Comparison of ENCODE assay signal across 9 cellular contexts in the genomic region with DNA sequence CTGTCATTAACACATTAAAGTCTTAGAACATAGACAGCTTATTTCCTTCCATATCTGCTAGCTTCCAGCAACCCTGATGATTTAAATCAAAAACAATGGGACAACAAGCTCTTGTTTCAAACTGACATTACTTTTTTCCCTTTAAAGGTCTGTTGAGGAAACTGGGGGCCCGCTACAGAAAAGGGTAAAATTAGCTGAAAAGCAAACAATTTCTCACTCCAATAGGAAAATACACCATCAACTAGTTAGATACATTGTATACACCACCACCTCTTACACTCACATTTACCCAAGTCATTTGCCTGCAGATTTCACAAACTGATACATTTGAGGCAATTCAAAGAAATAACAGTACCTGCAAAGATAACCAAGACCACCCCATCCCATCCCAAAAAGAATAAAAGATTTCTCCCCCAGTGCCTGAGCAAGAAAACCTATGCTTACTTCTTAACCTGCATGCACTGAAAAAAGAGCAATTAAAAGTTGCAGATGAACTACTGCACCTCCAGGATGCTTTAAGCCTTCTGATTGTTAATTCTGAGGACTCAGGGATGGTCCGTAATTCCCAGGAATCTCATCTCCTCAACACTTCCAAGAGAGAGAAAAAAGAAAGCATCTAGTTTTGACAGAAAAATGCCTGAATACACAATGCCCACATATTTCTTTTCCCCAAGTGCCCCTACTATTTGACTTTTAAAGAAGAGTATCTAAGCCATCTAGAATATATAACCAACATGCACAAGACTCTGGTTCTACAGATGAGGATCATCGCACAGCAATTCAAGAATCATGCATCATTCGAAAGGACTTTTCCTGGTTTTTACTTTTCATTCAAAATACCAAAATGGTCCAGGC. TPM values are rescaled to one million over a fixed set of nuclear protein-coding genes. Genes with fewer than 3 reads are reported as not detected.
DNase-seq lines count a peak whose midpoint lies in the region; ATAC-seq, FAIRE-seq and TF ChIP-seq lines count a peak whose summit lies in the region.
"Had no signal": no experiment of that assay in that cellular context is flagged by ENCODE, and none has a peak within 500 bp of the region (broad histone marks: within the 10 kb centered on the region; RNA-seq: fewer than 3 reads in every experiment).

No MANE protein-coding gene starts in this region.

- no peak overlapping the region for H3K4me3 ChIP-seq in A549
- H3K4me3 ChIP-seq in LNCaP clone FGC (ENCODE audit: low read depth, low read length): peak overlapping the region; percentile 33
- H3K4me3 ChIP-seq in H1 (ENCODE audit: extremely low read depth in 1 of 4, insufficient read depth in 2 of 4, low read depth in 3 of 4, low read length in 4 of 4): peak overlapping the region in 1 of 4 experiments; percentile 29; a peak in 1 of 8 replicates
- peak overlapping the region; percentile 58 for H3K4me3 ChIP-seq in neural cell (ENCODE audit: low read length)
- no peak overlapping the region for H3K4me3 ChIP-seq in lower leg skin (ENCODE audit: low read depth, poor library complexity, severe bottlenecking)

- no peaks in the 10 kb centered on the region; the same call in 1 of the 2 replicates for H3K23me2 ChIP-seq in H1 (ENCODE audit: low read depth, low read length)

- no peak overlapping the region for H4K91ac ChIP-seq in H1 (replicated peaks; ENCODE audit: insufficient read length, low read length)

- H2BK5ac ChIP-seq in H1 (ENCODE audit: low read depth, low read length): peak overlapping the region; percentile 22; the same call in 1 of the 2 replicates

- H2AFZ ChIP-seq in H1 (ENCODE audit: low read length) (no peak overlapping the region), neural cell (ENCODE audit: low read depth, low read length) (no peak overlapping the region)

- H3K9ac ChIP-seq in H1 (replicated peaks in 1 of 4; ENCODE audit: extremely low read depth in 1 of 4, low read depth in 3 of 4, low read length in 3 of 4) (no peak overlapping the region), neural cell (ENCODE audit: low read length) (peak overlapping the region; percentile 49)

- H3K27ac ChIP-seq in A549: peak overlapping the region; percentile 100
- peak overlapping the region; percentile 88 for H3K27ac ChIP-seq in H1 (ENCODE audit: low read depth, low read length)
- H3K27ac ChIP-seq in neural cell (ENCODE audit: low read length): peak overlapping the region; percentile 60

- H2BK15ac ChIP-seq in H1 (ENCODE audit: low read length): no peak overlapping the region

- H4K8ac ChIP-seq in H1 (ENCODE audit: extremely low read depth, insufficient read depth, low read length): no peak overlapping the region

- H2AK5ac ChIP-seq in H1 (ENCODE audit: low read depth, low read length): no peak overlapping the region

- intact Hi-C loops in lower leg skin (cut with DNase I; ENCODE audit: low total_unique reads): no loop called here

- TF ChIP-seq POLR2A in A549 (IDR thresholded peaks at IDR 0.05; ENCODE audit: low read length) (no peak), H1 (IDR thresholded peaks at IDR 0.05; ENCODE audit: control extremely low read depth in 1 of 2, low read depth in 2 of 2, low read length in 2 of 2) (no peak), lower leg skin (IDR thresholded peaks at IDR 0.05) (no peak)

- H3K27me3 ChIP-seq in H1 (replicated peaks in 1 of 4; ENCODE audit: control insufficient read depth in 3 of 4, extremely low read depth in 1 of 4, insufficient read depth in 3 of 4, low read length in 3 of 4): no peaks in the 10 kb centered on the region
- no peaks in the 10 kb centered on the region for H3K27me3 ChIP-seq in neural cell (ENCODE audit: insufficient read depth, low read depth, low read length)

- no peak for TF ChIP-seq EP300 in A549 (IDR thresholded peaks at IDR 0.05)
- TF ChIP-seq EP300 in H1 (IDR thresholded peaks at IDR 0.05; ENCODE audit: borderline replicate concordance in 1 of 2, low read depth in 2 of 2, low read length in 2 of 2): no peak
- no peak for TF ChIP-seq EP300 in neural cell (conservative IDR thresholded peaks at IDR 0.05; ENCODE audit: poor library complexity, severe bottlenecking)

- peak overlapping the region; percentile 23 for H2BK120ac ChIP-seq in H1 (replicated peaks; ENCODE audit: low read depth, low read length)

- no peaks in the 10 kb centered on the region for H3K9me2 ChIP-seq in neural cell (ENCODE audit: insufficient read depth, low read length)

- CTCF ChIA-PET in A549 (lab: Yijun Ruan, JAX) (interaction anchor here (0.9 to 14.5 kb wide), 4 partner anchors 19 to 77 kb away, joined by 3 to 137 read pairs (median 12); no protein-coding TSS in a partner anchor), H1 (lab: Charles Lee; ENCODE audit: partially characterized antibody) (interaction anchor here (1.3 to 2.8 kb wide), 3 partner anchors 11 to 33 kb away, joined by 5 to 13 read pairs (median 6); no protein-coding TSS in a partner anchor)

- peak overlapping the region; percentile 73 for H4K5ac ChIP-seq in H1 (ENCODE audit: insufficient read length, low read depth, low read length)

- peaks cover 8% of the 10 kb centered on the region for H3K79me1 ChIP-seq in H1 (ENCODE audit: low read depth, low read length)

- no peaks in the 10 kb centered on the region for H4K20me1 ChIP-seq in H1 (replicated peaks in 1 of 2; ENCODE audit: control insufficient read depth in 1 of 2, insufficient read depth in 2 of 2, low read length in 2 of 2)
- H4K20me1 ChIP-seq in neural cell (ENCODE audit: insufficient read depth): no peaks in the 10 kb centered on the region

- H3K18ac ChIP-seq in H1 (ENCODE audit: extremely low read depth, low read length): peak overlapping the region; percentile 36; the same call in 1 of the 2 replicates

- ATAC-seq in A549: no peak

- H3K36me3 ChIP-seq in H1 (ENCODE audit: control insufficient read depth in 2 of 4, insufficient read depth in 4 of 4, low read length in 3 of 4) (peaks cover 0 to 34% (median 0%) of the 10 kb centered on the region in 4 experiments; a peak in 3 of 8 replicates), neural cell (ENCODE audit: insufficient read depth, low read length) (no peaks in the 10 kb centered on the region)

- H3K9me3 ChIP-seq in A549 (no peaks in the 10 kb centered on the region), H1 (ENCODE audit: insufficient read depth in 2 of 2, low read depth in 1 of 2, low read length in 1 of 2) (no peaks in the 10 kb centered on the region), neural cell (ENCODE audit: low read length) (no peaks in the 10 kb centered on the region)

- no peak overlapping the region for H2BK12ac ChIP-seq in H1 (ENCODE audit: low read depth, low read length)

- H3K79me2 ChIP-seq in H1 (ENCODE audit: control insufficient read depth in 1 of 2, insufficient read depth in 2 of 2, low read length in 2 of 2): peaks cover 56 to 100% of the 10 kb centered on the region in 2 experiments
- H3K79me2 ChIP-seq in neural cell (replicated peaks; ENCODE audit: insufficient read depth, low read length): peaks cover 69% of the 10 kb centered on the region

- TF ChIP-seq RAD21 in A549 (conservative IDR thresholded peaks at IDR 0.05 in 1 of 2, IDR thresholded peaks at IDR 0.05 in 1 of 2) (no peak), H1 (IDR thresholded peaks at IDR 0.05 in 1 of 2, conservative IDR thresholded peaks at IDR 0.05 in 1 of 2; ENCODE audit: low read depth in 2 of 2, low read length in 2 of 2) (no peak), neural cell (conservative IDR thresholded peaks at IDR 0.05) (no peak)

- DNase-seq in A549 (ENCODE audit: low read depth in 1 of 2, low spot score in 1 of 2) (no peak), LNCaP clone FGC (ENCODE audit: low read depth) (no peak), H1 (ENCODE audit: low read depth in 1 of 2, low spot score in 2 of 2) (no peak), NOMO-1 treated with DMSO at 0.1 percent for 48 hours (lab: John Stamatoyannopoulos, UW; ENCODE audit: unreplicated experiment) (no peak), lower leg skin (ENCODE audit: low spot score in 2 of 2) (no peak), NCI-H526 treated with DMSO at 0.1 percent for 48 hours (lab: John Stamatoyannopoulos, UW) (no peak), OCI-M2 (lab: John Stamatoyannopoulos, UW; ENCODE audit: unreplicated experiment) (no peak)
- DNase-seq: Calu3 had no signal

- H3K56ac ChIP-seq in H1 (replicated peaks; ENCODE audit: insufficient read length, low read depth, low read length): no peak overlapping the region

- FAIRE-seq in A549 (lab: Jason Lieb, UNC) (no peak), H1 (lab: Jason Lieb, UNC) (no peak)

- H3K14ac ChIP-seq in H1 (ENCODE audit: insufficient read length): no peak overlapping the region

- POLR2A ChIA-PET in A549 (lab: Yijun Ruan, JAX): interaction anchor here (0.8 to 1.5 kb wide), 4 partner anchors 10 to 151 kb away, joined by 3 to 5 read pairs (median 4); a partner anchor contains a TSS
- POLR2A ChIA-PET in H1 (lab: Charles Lee; ENCODE audit: partially characterized antibody): interaction anchor here (1.2 to 42.1 kb wide), 6 partner anchors 11 to 34 kb away, joined by 4 to 1191 read pairs (median 6); a partner anchor contains a TSS

- H3K23ac ChIP-seq in H1 (ENCODE audit: insufficient read length): no peak overlapping the region

- H3K4ac ChIP-seq in H1 (replicated peaks; ENCODE audit: insufficient read length, low read depth, low read length): peak overlapping the region; percentile 59

- TF ChIP-seq CTCF in A549 (IDR thresholded peaks at IDR 0.05): no peak
- TF ChIP-seq CTCF in LNCaP clone FGC (IDR thresholded peaks at IDR 0.05; ENCODE audit: control insufficient read depth, extremely low read depth, insufficient read depth): no peak
- no peak for TF ChIP-seq CTCF in H1 (IDR thresholded peaks at IDR 0.05; ENCODE audit: control extremely low read depth in 1 of 3, insufficient read depth in 1 of 3, low read depth in 1 of 3, low read length in 3 of 3)
- no peak for TF ChIP-seq CTCF in neural cell (IDR thresholded peaks at IDR 0.05; ENCODE audit: poor library complexity, severe bottlenecking)
- TF ChIP-seq CTCF in lower leg skin (IDR thresholded peaks at IDR 0.05): no peak

- H3K4me1 ChIP-seq in A549: peaks cover 87% of the 10 kb centered on the region
- H3K4me1 ChIP-seq in H1 (replicated peaks in 1 of 4; ENCODE audit: control insufficient read depth in 3 of 4, insufficient read depth in 4 of 4, low read length in 3 of 4): peaks cover 60 to 89% (median 66%) of the 10 kb centered on the region in 4 experiments

- 79% methylated on average over 4 of the region's 4 CpGs for WGBS in A549 (ENCODE audit: missing lambda C conversion rate)
- WGBS in H1 (ENCODE audit: extremely low coverage in 1 of 2, insufficient coverage in 1 of 2, insufficient read length in 1 of 2, insufficient replicate concordance in 2 of 2, low coverage in 1 of 2, low lambda C conversion rate in 2 of 2, missing lambda C conversion rate in 1 of 2), 2 experiments: 74% methylated on average over 4 of the region's 4 CpGs; no CpG with 5 or more reads in 1 of the 2 experiments
- 71 to 81% methylated on average over 4 of the region's 4 CpGs for WGBS in lower leg skin, 2 donors

- H3F3A ChIP-seq in neural cell (ENCODE audit: insufficient read depth, low read length, poor library complexity, severe bottlenecking): no peaks in the 10 kb centered on the region

- H3K4me2 ChIP-seq in A549: peak overlapping the region; percentile 68
- peak overlapping the region; percentile 22 to 67 for H3K4me2 ChIP-seq in H1 (ENCODE audit: insufficient read depth in 1 of 2, low read depth in 2 of 2, low read length in 2 of 2)
- peak overlapping the region; percentile 74 for H3K4me2 ChIP-seq in neural cell (ENCODE audit: low read length)

- H2BK20ac ChIP-seq in H1 (ENCODE audit: low read length): no peak overlapping the region

RNA-seq across cellular contexts. Expression of a gene that starts 5.6 kb away (rescaled TPM):
- polyA plus RNA-seq in A549 (2011; rRNA removed) (23.6 and 24.9 TPM in 2 replicates), A549 (2017; fragmentation: RNase III; extraction: RNeasy Plus Mini Kit Qiagen cat#74134 plus additional on column Dnase treatment) (10.2 to 11.2 TPM (median 10.4 TPM) in 3 replicates), H1 (2011; rRNA removed) (50.5 and 58.5 TPM in 2 replicates), neural cell (16.8 and 20.5 TPM in 2 replicates)
- polyA plus RNA-seq in A549 (2012; cell fraction: cytosol; rRNA removed): 10.9 TPM in 2 replicates
- polyA plus RNA-seq in A549 (2012; cell fraction: nucleus; rRNA removed): 19.5 and 21.4 TPM in 2 replicates
- 22.2 and 24.4 TPM in 2 replicates for polyA minus RNA-seq in A549 (2011; rRNA and poly(A)+ RNA removed)
- total RNA-seq in H1 (2021; fragmentation: NEBNext Ultra II Directional; extraction: Animal tissue kit (Norgen Biotek cat#: 25700)): 163 TPM in 2 replicates
- 66.1 TPM for polyA plus RNA-seq in H1 (2011; cell fraction: cytosol; rRNA removed)
- 123 TPM for polyA plus RNA-seq in H1 (2011; cell fraction: nucleus; rRNA removed)
- 71.7 to 113 TPM (median 77.5 TPM) in 4 replicates for polyA plus RNA-seq in H1 (2012, experiment 1 of 2)
- 9.8 TPM for polyA plus RNA-seq in H1 (2012, experiment 2 of 2)
- 70.7 TPM for polyA plus RNA-seq in H1 (2013, experiment 1 of 2)
- 69.6 TPM for polyA plus RNA-seq in H1 (2013, experiment 2 of 2)
- 67.9 and 102 TPM in 2 replicates for polyA minus RNA-seq in H1 (2011; rRNA and poly(A)+ RNA removed)
- polyA minus RNA-seq in H1 (2011; cell fraction: cytosol; rRNA and poly(A)+ RNA removed): 53.2 TPM
- 91.2 TPM for polyA minus RNA-seq in H1 (2011; cell fraction: nucleus; rRNA and poly(A)+ RNA removed)
- polyA minus RNA-seq in neural cell: 35.3 and 42.6 TPM in 2 replicates
- total RNA-seq in lower leg skin: 10 to 100 TPM; 42.2 to 79.0 (median 65.4) TPM

Comparison
In these comparisons a context has a peak if more than half of its experiments do, and no peak if none do; other contexts are left out.
1. H3K4me3 ChIP-seq: peak in LNCaP clone FGC (single experiment) and neural cell (single experiment); none in A549 (single experiment) and lower leg skin (single experiment).
2. Peak in every context shown above with its lines, with median percentiles within 50 percentile points of each other: H3K27ac ChIP-seq and H3K4me2 ChIP-seq.